1 cellular context compared by ENCODE assay signal in genomic region chr7:45136106-45137060, GRCh38.
TF ChIP-seq lines count a peak whose summit lies in the region.

No MANE protein-coding gene starts in this region.

TF ChIP-seq in GM12878, 131 proteins besides CTCF, POLR2A, EP300 and RAD21:
- TF ChIP-seq, protein P1, sequence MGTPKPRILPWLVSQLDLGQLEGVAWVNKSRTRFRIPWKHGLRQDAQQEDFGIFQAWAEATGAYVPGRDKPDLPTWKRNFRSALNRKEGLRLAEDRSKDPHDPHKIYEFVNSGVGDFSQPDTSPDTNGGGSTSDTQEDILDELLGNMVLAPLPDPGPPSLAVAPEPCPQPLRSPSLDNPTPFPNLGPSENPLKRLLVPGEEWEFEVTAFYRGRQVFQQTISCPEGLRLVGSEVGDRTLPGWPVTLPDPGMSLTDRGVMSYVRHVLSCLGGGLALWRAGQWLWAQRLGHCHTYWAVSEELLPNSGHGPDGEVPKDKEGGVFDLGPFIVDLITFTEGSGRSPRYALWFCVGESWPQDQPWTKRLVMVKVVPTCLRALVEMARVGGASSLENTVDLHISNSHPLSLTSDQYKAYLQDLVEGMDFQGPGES (IDR thresholded peaks at IDR 0.05), result no peak
- TF ChIP-seq, protein P2, sequence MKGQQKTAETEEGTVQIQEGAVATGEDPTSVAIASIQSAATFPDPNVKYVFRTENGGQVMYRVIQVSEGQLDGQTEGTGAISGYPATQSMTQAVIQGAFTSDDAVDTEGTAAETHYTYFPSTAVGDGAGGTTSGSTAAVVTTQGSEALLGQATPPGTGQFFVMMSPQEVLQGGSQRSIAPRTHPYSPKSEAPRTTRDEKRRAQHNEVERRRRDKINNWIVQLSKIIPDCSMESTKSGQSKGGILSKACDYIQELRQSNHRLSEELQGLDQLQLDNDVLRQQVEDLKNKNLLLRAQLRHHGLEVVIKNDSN (IDR thresholded peaks at IDR 0.05; ENCODE audit: borderline replicate concordance, extremely low read length, insufficient read depth, low read depth, low read length), result no peak
- TF ChIP-seq ZNF622 (IDR thresholded peaks at IDR 0.05) (no peak), MAX (IDR thresholded peaks at IDR 0.05; ENCODE audit: low read depth, low read length) (no peak), RUNX3 (IDR thresholded peaks at IDR 0.05; ENCODE audit: low read length) (peak; percentile 97), NBN (IDR thresholded peaks at IDR 0.05) (0 out of 2 replicates have a peak, but pooled peaks have one; percentile 20), PKNOX1 (IDR thresholded peaks at IDR 0.05) (0 out of 2 replicates have a peak, but pooled peaks have one; percentile 34), RELB (IDR thresholded peaks at IDR 0.05; ENCODE audit: low read depth) (no peak), CEBPZ (IDR thresholded peaks at IDR 0.05; ENCODE audit: low read depth, low read length) (no peak), YBX1 (IDR thresholded peaks at IDR 0.05) (no peak), MEF2A (IDR thresholded peaks at IDR 0.05; ENCODE audit: insufficient read depth, low read depth, low read length) (0 out of 2 replicates have a peak, but pooled peaks have one; percentile 13), RAD51 (IDR thresholded peaks at IDR 0.05) (0 out of 2 replicates have a peak, but pooled peaks have one; percentile 26), IRF4 (IDR thresholded peaks at IDR 0.05; ENCODE audit: low read depth, low read length) (no peak), SUZ12 (IDR thresholded peaks at IDR 0.05; ENCODE audit: unreplicated experiment) (no peak), SMC3 (IDR thresholded peaks at IDR 0.05; ENCODE audit: borderline replicate concordance, low read length) (peak; percentile 91), YY1 (IDR thresholded peaks at IDR 0.05; ENCODE audit: low read depth, low read length) (peak; percentile 62), EZH2 (IDR thresholded peaks at IDR 0.05; ENCODE audit: borderline replicate concordance, control insufficient read depth, low read depth, low read length) (no peak), CBFB (IDR thresholded peaks at IDR 0.05; ENCODE audit: low read depth) (peak; percentile 66), ATF3 (IDR thresholded peaks at IDR 0.05; ENCODE audit: borderline replicate concordance, extremely low read depth, low read depth, low read length) (0 out of 2 replicates have a peak, but pooled peaks have one; percentile 14), ATF7 (IDR thresholded peaks at IDR 0.05; ENCODE audit: low read depth) (0 out of 2 replicates have a peak, but pooled peaks have one; percentile 18), RB1 (IDR thresholded peaks at IDR 0.05; ENCODE audit: borderline replicate concordance) (0 out of 2 replicates have a peak, but pooled peaks have one; percentile 54), CBX5 (IDR thresholded peaks at IDR 0.05; ENCODE audit: low read depth) (no peak), ZNF687 (IDR thresholded peaks at IDR 0.05) (no peak), SRF (IDR thresholded peaks at IDR 0.05; ENCODE audit: low read depth in 2 of 2, low read length in 2 of 2) (no peak), IKZF1 (conservative IDR thresholded peaks at IDR 0.05) (no peak)
